In genomic region chr7:100434297-100435144, GRCh38 we compare ENCODE assay signal across 9 cellular contexts. TPM values are rescaled to one million over a fixed set of nuclear protein-coding genes. Genes with fewer than 3 reads are reported as not detected.
DNase-seq lines count a peak whose midpoint lies in the region; ATAC-seq and TF ChIP-seq lines count a peak whose summit lies in the region.
"Had no signal": no experiment of that assay in that cellular context is flagged by ENCODE, and none has a peak within 500 bp of the region (broad histone marks: within the 10 kb centered on the region; RNA-seq: fewer than 3 reads in every experiment).

No MANE protein-coding gene starts in this region.

- peaks cover 0 to 25% (median 0%) of the 10 kb centered on the region in 3 donors for H3K36me3 ChIP-seq in Peyer's patch
- H3K36me3 ChIP-seq in esophagus muscularis mucosa = peaks cover 8 to 41% (median 36%) of the 10 kb centered on the region in 4 donors
- peaks cover 0 to 35% of the 10 kb centered on the region in 2 donors for H3K36me3 ChIP-seq in psoas muscle (ENCODE audit: insufficient read depth in 1 of 2, low read depth in 1 of 2)

- no peak for TF ChIP-seq EP300 in esophagus muscularis mucosa (IDR thresholded peaks at IDR 0.05)

- H3K27ac ChIP-seq in Peyer's patch (peak overlapping the region; percentile 98), esophagus muscularis mucosa (replicated peaks in 1 of 4) (peak overlapping the region; percentile 93 to 96 (median 95)), psoas muscle (peak overlapping the region; percentile 96)

- H3K27me3 ChIP-seq in Peyer's patch (no peaks in the 10 kb centered on the region), esophagus muscularis mucosa (no peaks in the 10 kb centered on the region), psoas muscle (ENCODE audit: insufficient read depth in 3 of 3, low read length in 2 of 3) (no peaks in the 10 kb centered on the region)

- H3K9me3 ChIP-seq in Peyer's patch = no peaks in the 10 kb centered on the region
- H3K9me3 ChIP-seq in esophagus muscularis mucosa = no peaks in the 10 kb centered on the region
- no peaks in the 10 kb centered on the region for H3K9me3 ChIP-seq in psoas muscle

- TF ChIP-seq POLR2A in GM19099 (IDR thresholded peaks at IDR 0.05; ENCODE audit: extremely low read depth, insufficient read length, low read depth) (peak; percentile 4), Peyer's patch (IDR thresholded peaks at IDR 0.05) (no peak), esophagus muscularis mucosa (IDR thresholded peaks at IDR 0.05; ENCODE audit: low read depth) (no peak)

- H3K4me1 ChIP-seq in Peyer's patch (peaks cover 0 to 40% (median 10%) of the 10 kb centered on the region in 4 donors), esophagus muscularis mucosa (peaks cover 34 to 64% (median 56%) of the 10 kb centered on the region in 4 donors), psoas muscle (peaks cover 27% of the 10 kb centered on the region)

- TF ChIP-seq CTCF in Peyer's patch (IDR thresholded peaks at IDR 0.05) = no peak
- TF ChIP-seq CTCF in esophagus muscularis mucosa (IDR thresholded peaks at IDR 0.05) = no peak
- TF ChIP-seq CTCF in psoas muscle (IDR thresholded peaks at IDR 0.05) = no peak

- WGBS in esophagus muscularis mucosa = 86% methylated on average over 22 of the region's 22 CpGs
- 80 to 83% (median 80%) methylated on average over 22 of the region's 22 CpGs for WGBS in psoas muscle, 3 donors

- ATAC-seq in psoas muscle = no peak

- DNase-seq in Peyer's patch (peak in 1 of 3 donors; percentile 45), esophagus muscularis mucosa (ENCODE audit: extremely low spot score) (no peak), psoas muscle (no peak), NCI-H146 (lab: John Stamatoyannopoulos, UW) (no peak), retina (no peak), NCI-H226 (no peak), DMS114 treated with DMSO at 0.1 percent for 48 hours (lab: John Stamatoyannopoulos, UW; ENCODE audit: unreplicated experiment) (no peak)
- DNase-seq: midbrain had no signal

- H3K4me3 ChIP-seq in Peyer's patch (peak overlapping the region in 2 of 4 donors; percentile 87 to 95), esophagus muscularis mucosa (peak overlapping the region; percentile 77 to 92 (median 88)), psoas muscle (peak overlapping the region; percentile 94)

- intact Hi-C loops in esophagus muscularis mucosa (cut with DNase I) = no loop called here
- intact Hi-C loops in psoas muscle (cut with DNase I) = no loop called here

RNA-seq across cellular contexts. Expression of gene PPP1R35, which starts 1.8 kb away (rescaled TPM):
- total RNA-seq in Peyer's patch (10 to 100 TPM; 44.8 to 67.7 (median 49.0) TPM), esophagus muscularis mucosa (10 to 100 TPM; 24.5 to 35.1 (median 27.0) TPM), psoas muscle (10 to 100 TPM in 3 of 4 donors, 1 to 10 TPM in 1; 8.0 to 17.9 (median 13.0) TPM)
- polyA plus RNA-seq in psoas muscle = 10 to 100 TPM in 2 of 3 donors, 1 to 10 TPM in 1; 9.8 to 22.4 (median 12.8) TPM

RNA-seq across cellular contexts. Expression of gene MEPCE, which starts 4.9 kb away (rescaled TPM):
- total RNA-seq in Peyer's patch (10 to 100 TPM; 17.3 to 46.3 (median 32.2) TPM), esophagus muscularis mucosa (10 to 100 TPM; 21.2 to 44.9 (median 40.6) TPM), psoas muscle (10 to 100 TPM; 27.2 to 41.5 (median 36.9) TPM)
- polyA plus RNA-seq in psoas muscle = 10 to 100 TPM; 28.7 to 40.5 (median 29.5) TPM

RNA-seq across cellular contexts. Expression of gene ZCWPW1, which starts 6.0 kb away (rescaled TPM):
- total RNA-seq in Peyer's patch (10 to 100 TPM in 1 of 4 donors, 1 to 10 TPM in 3; 1.8 to 19.8 (median 3.6) TPM), esophagus muscularis mucosa (1 to 10 TPM; 2.9 to 7.6 (median 5.8) TPM), psoas muscle (1 to 10 TPM; 3.5 to 5.6 (median 3.7) TPM)
- 10 to 100 TPM in 1 of 3 donors, 1 to 10 TPM in 2; 5.5 to 13.2 (median 5.9) TPM for polyA plus RNA-seq in psoas muscle

RNA-seq across cellular contexts. Expression of gene SPACDR, which starts 29.5 kb away (rescaled TPM):
- not detected for total RNA-seq in Peyer's patch
- under 1 TPM in 1 of 4 donors, not detected in 3; 0.78 TPM for total RNA-seq in esophagus muscularis mucosa
- total RNA-seq in psoas muscle = not detected
- under 1 TPM in 2 of 3 donors, not detected in 1; 0.17 to 0.25 TPM for polyA plus RNA-seq in psoas muscle

RNA-seq across cellular contexts. Expression of gene TSC22D4, which starts 44.5 kb away (rescaled TPM):
- 10 to 100 TPM; 28.9 to 51.2 (median 40.6) TPM for total RNA-seq in Peyer's patch
- total RNA-seq in esophagus muscularis mucosa = 10 to 100 TPM; 26.2 to 51.4 (median 33.1) TPM
- 10 to 100 TPM; 15.7 to 23.6 (median 17.6) TPM for total RNA-seq in psoas muscle
- 10 to 100 TPM; 16.4 to 24.8 (median 16.7) TPM for polyA plus RNA-seq in psoas muscle
